In the genomic region with DNA sequence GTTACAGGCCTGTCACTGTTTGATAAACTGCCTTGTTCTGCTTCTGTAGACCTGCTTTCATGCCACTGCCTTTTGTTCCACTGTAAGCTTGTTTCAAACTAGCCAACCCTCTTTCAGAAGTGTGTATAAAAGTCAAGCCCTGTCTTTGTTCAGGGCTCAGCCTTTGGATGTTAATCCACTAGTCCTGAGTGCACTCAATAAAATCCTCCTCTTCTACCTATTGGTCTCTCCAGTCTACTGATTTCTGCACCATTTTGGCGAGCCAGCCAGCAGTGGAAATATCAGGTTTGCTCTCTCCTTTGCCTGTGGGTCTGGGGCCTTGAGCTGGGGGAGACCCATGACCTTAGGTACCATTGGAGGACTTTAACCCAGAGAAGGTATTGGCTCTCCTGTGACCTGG, we compare ENCODE assay signal across 17 cellular contexts.
"Had no signal": no experiment of that assay in that cellular context is flagged by ENCODE, and none has a peak within 500 bp of the region (broad histone marks: within the 10 kb centered on the region; RNA-seq: fewer than 3 reads in every experiment).

No MANE protein-coding gene starts in this region.

- ATAC-seq: activated CD8-positive, alpha-beta memory T cell treated with anti-CD3 and anti-CD28 coated beads, Interleukin-2, amount 10 ng/mL, durations not matched to agents 7 days and 5 days; activated naive CD4-positive, alpha-beta T cell treated with anti-CD3 and anti-CD28 coated beads, Interleukin-2, amount 50 U/mL, for 72 hours; esophagus mucosa; pancreas had no signal

- H3K27ac ChIP-seq: lower lobe of right lung, pancreas, testis, uterus had no signal

- H3K9me3 ChIP-seq: pancreas, testis had no signal

- H3K4me3 ChIP-seq: lower lobe of right lung, pancreas, testis, uterus had no signal

- FAIRE-seq: pancreas had no signal

- DNase-seq: activated CD4-positive, alpha-beta T cell treated with anti-CD3 and anti-CD28 coated beads for 1 hour; activated CD4-positive, alpha-beta T cell treated with anti-CD3 and anti-CD28 coated beads, Interleukin-2, amount 50 U/mL, for 48 hours; activated CD8-positive, alpha-beta memory T cell treated with anti-CD3 and anti-CD28 coated beads, Interleukin-2, amount 10 ng/mL, durations not matched to agents 7 days and 5 days; activated effector memory CD4-positive, alpha-beta T cell treated with Interleukin-2 at 50 U/mL for 16 hours; activated T-cell treated with anti-CD3 and anti-CD28 coated beads, Interleukin-2, amount 50 U/mL, for 24 hours; amniotic stem cell; cerebellar nuclear complex; dermis blood vessel endothelial cell; hippocampal formation; lower lobe of right lung; naive B cell; pancreas; stimulated activated CD4-positive, alpha-beta T cell treated with anti-CD3 and anti-CD28 coated beads, Interleukin-4, amount 100 ng/mL, for 1 hour; testis; uterus had no signal

- H3K36me3 ChIP-seq: lower lobe of right lung, pancreas, uterus had no signal

- H3K4me1 ChIP-seq: lower lobe of right lung, pancreas, testis, uterus had no signal

- H3K27me3 ChIP-seq: pancreas, testis, uterus had no signal
